In the genomic region with DNA sequence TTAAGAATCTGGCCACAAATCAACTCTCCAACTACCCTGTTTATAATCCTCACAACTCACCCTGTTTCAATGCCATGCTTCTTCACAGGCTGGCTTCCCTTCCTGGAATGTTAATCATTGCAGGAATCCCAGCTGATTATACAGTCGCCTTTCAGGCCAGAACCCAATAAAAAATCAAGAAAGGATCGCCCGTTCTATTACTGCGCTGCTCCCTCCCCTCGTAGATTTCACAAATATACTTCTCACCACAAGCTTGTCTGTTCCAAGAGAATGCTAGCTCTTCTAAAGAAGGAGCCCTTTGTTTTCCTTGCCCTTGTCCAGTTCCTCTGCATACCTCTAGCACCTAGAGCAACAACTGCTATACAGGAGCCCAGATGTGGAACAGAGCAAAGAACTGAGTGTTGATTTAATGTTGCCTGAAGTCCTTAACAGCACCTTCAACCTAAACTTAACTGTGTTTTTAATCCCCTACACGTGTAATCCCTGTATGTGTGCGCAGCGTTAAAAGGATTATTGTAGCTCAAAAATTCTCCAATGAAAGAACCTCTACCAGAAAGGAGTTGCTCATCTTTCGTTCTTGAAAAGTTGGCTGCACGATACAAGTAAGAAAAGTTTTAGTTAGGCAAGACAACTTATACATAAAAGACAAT, we compare ENCODE assay signal across 8 cellular contexts. TPM values are rescaled to one million over a fixed set of nuclear protein-coding genes. Genes with fewer than 3 reads are reported as not detected.
DNase-seq lines count a peak whose midpoint lies in the region; ATAC-seq and TF ChIP-seq lines count a peak whose summit lies in the region.

No MANE protein-coding gene starts in this region.

- H3K4me3 ChIP-seq in GM23338 = peak overlapping the region; percentile 64
- H3K4me3 ChIP-seq in SJCRH30 = peak overlapping the region; percentile 76
- peak overlapping the region; percentile 46 to 86 (median 76) for H3K4me3 ChIP-seq in heart right ventricle
- peak overlapping the region; percentile 72 to 91 (median 78) for H3K4me3 ChIP-seq in gastrocnemius medialis

- H3F3A ChIP-seq in GM23338 (replicated peaks; ENCODE audit: low read depth) = no peaks in the 10 kb centered on the region

- H3K9me3 Mint-ChIP-seq in GM23338 = no peaks in the 10 kb centered on the region
- H3K9me3 Mint-ChIP-seq in activated T-helper 1 cell treated with anti-CD3 and anti-CD28 coated beads, Interleukin-12 subunit alpha, Interleukin-12 subunit beta, Interleukin-2, Interleukin-4 antibody, amounts not matched to agents 30 ng/mL and 10 ng/mL and 1 ng/mL, durations not matched to agents 14 hours and 24 hours and 36 hours = no peaks in the 10 kb centered on the region

- no peaks in the 10 kb centered on the region for H3K27me3 ChIP-seq in GM23338 (ENCODE audit: insufficient read depth)
- no peaks in the 10 kb centered on the region for H3K27me3 ChIP-seq in SJCRH30
- no peaks in the 10 kb centered on the region for H3K27me3 ChIP-seq in heart right ventricle
- H3K27me3 ChIP-seq in gastrocnemius medialis = no peaks in the 10 kb centered on the region

- in situ Hi-C loops in gastrocnemius medialis (cut with MboI; ENCODE audit: low sequenced_read_pairs in 4 of 4) = loop anchor here in 2 of 4 donors (10.0 to 25.0 kb wide), 2 partner anchors 122 to 195 kb away; no protein-coding TSS in a partner anchor

- H3K36me3 ChIP-seq in GM23338 (ENCODE audit: insufficient read depth) (no peaks in the 10 kb centered on the region), SJCRH30 (no peaks in the 10 kb centered on the region; the same call in 1 of the 2 replicates), heart right ventricle (no peaks in the 10 kb centered on the region), gastrocnemius medialis (no peaks in the 10 kb centered on the region)

- no peak overlapping the region for H3K4me3 Mint-ChIP-seq in GM23338
- H3K4me3 Mint-ChIP-seq in activated T-helper 1 cell treated with anti-CD3 and anti-CD28 coated beads, Interleukin-12 subunit alpha, Interleukin-12 subunit beta, Interleukin-2, Interleukin-4 antibody, amounts not matched to agents 30 ng/mL and 10 ng/mL and 1 ng/mL, durations not matched to agents 14 hours and 24 hours and 36 hours = no peak overlapping the region

- H3K4me1 ChIP-seq in GM23338 (ENCODE audit: insufficient read depth) (peaks cover 58% of the 10 kb centered on the region), SJCRH30 (peaks cover 5% of the 10 kb centered on the region), heart right ventricle (peaks cover 6 to 64% (median 35%) of the 10 kb centered on the region in 9 donors), gastrocnemius medialis (peaks cover 13 to 32% of the 10 kb centered on the region in 2 donors)

- peak overlapping the region; percentile 79 for H3K4me2 ChIP-seq in GM23338

- no peaks in the 10 kb centered on the region for H4K20me1 ChIP-seq in GM23338 (replicated peaks; ENCODE audit: insufficient read depth)

- peak; percentile 41 for DNase-seq in A172 (ENCODE audit: low spot score)
- peak; percentile 78 for DNase-seq in GM23338 (ENCODE audit: low spot score)
- peak; percentile 29 to 57 for DNase-seq in SJCRH30
- no peak for DNase-seq in heart right ventricle
- DNase-seq in gastrocnemius medialis = no peak
- DNase-seq in activated naive CD4-positive, alpha-beta T cell treated with Interleukin-2 at 50 U/mL for 16 hours = no peak
- no peak for DNase-seq in NCI-H2081 (lab: John Stamatoyannopoulos, UW)
- DNase-seq in activated T-helper 1 cell treated with anti-CD3 and anti-CD28 coated beads, Interleukin-12 subunit alpha, Interleukin-12 subunit beta, Interleukin-2, Interleukin-4 antibody, amounts not matched to agents 30 ng/mL and 10 ng/mL and 1 ng/mL, durations not matched to agents 14 hours and 24 hours and 36 hours (ENCODE audit: low spot score) = no peak

- H3K79me2 ChIP-seq in GM23338 (replicated peaks; ENCODE audit: insufficient read depth) = peaks cover 75% of the 10 kb centered on the region

- peaks cover 6% of the 10 kb centered on the region; the same call in 1 of the 3 replicates for H3K36me3 Mint-ChIP-seq in GM23338 (ENCODE audit: low read depth)
- peaks cover 15% of the 10 kb centered on the region for H3K36me3 Mint-ChIP-seq in activated T-helper 1 cell treated with anti-CD3 and anti-CD28 coated beads, Interleukin-12 subunit alpha, Interleukin-12 subunit beta, Interleukin-2, Interleukin-4 antibody, amounts not matched to agents 30 ng/mL and 10 ng/mL and 1 ng/mL, durations not matched to agents 14 hours and 24 hours and 36 hours (ENCODE audit: low read depth)

- no peaks in the 10 kb centered on the region for H3K9me3 ChIP-seq in SJCRH30 (replicated peaks)
- H3K9me3 ChIP-seq in heart right ventricle = no peaks in the 10 kb centered on the region
- no peaks in the 10 kb centered on the region for H3K9me3 ChIP-seq in gastrocnemius medialis

- H3K27ac ChIP-seq in GM23338 (ENCODE audit: low read depth) = peak overlapping the region; percentile 12; the same call in 1 of the 2 replicates
- peak overlapping the region; percentile 88 for H3K27ac ChIP-seq in SJCRH30
- peak overlapping the region in 9 of 10 donors; percentile 64 to 92 (median 82) for H3K27ac ChIP-seq in heart right ventricle
- peak overlapping the region; percentile 80 to 88 (median 82) for H3K27ac ChIP-seq in gastrocnemius medialis

- H3K9me2 ChIP-seq in GM23338 (ENCODE audit: insufficient read depth) = no peaks in the 10 kb centered on the region

- TF ChIP-seq CTCF in GM23338 (conservative IDR thresholded peaks at IDR 0.05; ENCODE audit: low read depth in 2 of 2) = no peak
- no peak for TF ChIP-seq CTCF in heart right ventricle (IDR thresholded peaks at IDR 0.05)
- no peak for TF ChIP-seq CTCF in gastrocnemius medialis (IDR thresholded peaks at IDR 0.05 in 4 of 5, conservative IDR thresholded peaks at IDR 0.05 in 1 of 5)

- H2AFZ ChIP-seq in GM23338 = no peak overlapping the region; the same call in 1 of the 2 replicates

- WGBS in heart right ventricle, 2 donors = 9 to 12% methylated on average over 10 of the region's 10 CpGs

- TF ChIP-seq POLR2A in gastrocnemius medialis (IDR thresholded peaks at IDR 0.05) = no peak

- peaks cover 21% of the 10 kb centered on the region for H3K4me1 Mint-ChIP-seq in GM23338
- peaks cover 20% of the 10 kb centered on the region for H3K4me1 Mint-ChIP-seq in activated T-helper 1 cell treated with anti-CD3 and anti-CD28 coated beads, Interleukin-12 subunit alpha, Interleukin-12 subunit beta, Interleukin-2, Interleukin-4 antibody, amounts not matched to agents 30 ng/mL and 10 ng/mL and 1 ng/mL, durations not matched to agents 14 hours and 24 hours and 36 hours (ENCODE audit: low read depth)

- ATAC-seq in GM23338 = peak; percentile 34
- peak in 3 of 8 donors; percentile 8 to 12 (median 10) for ATAC-seq in heart right ventricle
- no peak for ATAC-seq in gastrocnemius medialis

- intact Hi-C loops in heart right ventricle (cut with DNase I) (no loop called here), gastrocnemius medialis (cut with DNase I; ENCODE audit: low total_unique reads) (loop anchor here (2.0 to 5.0 kb wide), 3 partner anchors 114 to 220 kb away; no protein-coding TSS in a partner anchor)
- intact Hi-C loops in activated T-helper 1 cell treated with anti-CD3 and anti-CD28 coated beads, Interleukin-12 subunit alpha, Interleukin-12 subunit beta, Interleukin-2, Interleukin-4 antibody, amounts not matched to agents 30 ng/mL and 10 ng/mL and 1 ng/mL, durations not matched to agents 14 hours and 24 hours and 36 hours (cut with micrococcal nuclease) = loop anchor here (2.0 to 5.0 kb wide), 3 partner anchors 38 to 195 kb away; no protein-coding TSS in a partner anchor

- H3K27ac Mint-ChIP-seq in GM23338 = no peak overlapping the region
- H3K27ac Mint-ChIP-seq in activated T-helper 1 cell treated with anti-CD3 and anti-CD28 coated beads, Interleukin-12 subunit alpha, Interleukin-12 subunit beta, Interleukin-2, Interleukin-4 antibody, amounts not matched to agents 30 ng/mL and 10 ng/mL and 1 ng/mL, durations not matched to agents 14 hours and 24 hours and 36 hours = no peak overlapping the region

- H3K27me3 Mint-ChIP-seq in GM23338 (ENCODE audit: insufficient read depth, low read depth, poor library complexity) = no peaks in the 10 kb centered on the region
- H3K27me3 Mint-ChIP-seq in activated T-helper 1 cell treated with anti-CD3 and anti-CD28 coated beads, Interleukin-12 subunit alpha, Interleukin-12 subunit beta, Interleukin-2, Interleukin-4 antibody, amounts not matched to agents 30 ng/mL and 10 ng/mL and 1 ng/mL, durations not matched to agents 14 hours and 24 hours and 36 hours (ENCODE audit: insufficient read depth) = no peaks in the 10 kb centered on the region

RNA-seq across cellular contexts. Expression of a gene that starts 1.0 kb away (rescaled TPM):
- 102 and 112 TPM in 2 replicates for total RNA-seq in A172 (2014; rRNA removed; shearing (Covaris generic))
- 65.8 and 77.1 TPM in 2 replicates for total RNA-seq in GM23338 (2014; rRNA removed; shearing (Covaris generic))
- polyA plus RNA-seq in GM23338 (2016; fragmentation: Nextera tagmentation; extraction: Ambion mirVana) = 74.9 and 98.4 TPM in 2 replicates
- 70.2 and 77.2 TPM in 2 replicates for total RNA-seq in SJCRH30 (2014; rRNA removed; shearing (Covaris generic))
- 10 to 100 TPM; 32.2 to 45.3 (median 38.2) TPM for total RNA-seq in heart right ventricle
- polyA plus RNA-seq in heart right ventricle = 10 to 100 TPM; 19.5 to 36.3 TPM
- 10 to 100 TPM; 31.4 to 45.3 (median 33.6) TPM for total RNA-seq in gastrocnemius medialis
- total RNA-seq in activated T-helper 1 cell treated with anti-CD3 and anti-CD28 coated beads, Interleukin-12 subunit alpha, Interleukin-12 subunit beta, Interleukin-2, Interleukin-4 antibody, amounts not matched to agents 30 ng/mL and 10 ng/mL and 1 ng/mL, durations not matched to agents 14 hours and 24 hours and 36 hours = 57.4 and 61.8 TPM in 2 replicates

Comparison
In these comparisons a context has a peak if more than half of its experiments do, and no peak if none do; other contexts are left out.
1. DNase-seq: peak in A172 (single experiment), GM23338 (single experiment) and SJCRH30 (2 of 2); none in heart right ventricle (0 of 2), gastrocnemius medialis (0 of 2), activated naive CD4-positive, alpha-beta T cell treated with Interleukin-2 at 50 U/mL for 16 hours (single experiment), NCI-H2081 (0 of 2) and activated T-helper 1 cell treated with anti-CD3 and anti-CD28 coated beads, Interleukin-12 subunit alpha, Interleukin-12 subunit beta, Interleukin-2, Interleukin-4 antibody, amounts not matched to agents 30 ng/mL and 10 ng/mL and 1 ng/mL, durations not matched to agents 14 hours and 24 hours and 36 hours (single experiment).
2. H3K27ac ChIP-seq: peak in every context shown above with its lines; median percentile 88 in SJCRH30; 82 in heart right ventricle; 82 in gastrocnemius medialis; 12 in GM23338.
3. intact Hi-C loops: an anchor here in gastrocnemius medialis (2.0 to 5.0 kb wide) and activated T-helper 1 cell treated with anti-CD3 and anti-CD28 coated beads, Interleukin-12 subunit alpha, Interleukin-12 subunit beta, Interleukin-2, Interleukin-4 antibody, amounts not matched to agents 30 ng/mL and 10 ng/mL and 1 ng/mL, durations not matched to agents 14 hours and 24 hours and 36 hours (2.0 to 5.0 kb wide); none called in heart right ventricle.
4. Peak in every context shown above with its lines, with median percentiles within 50 percentile points of each other: H3K4me3 ChIP-seq.